8 cellular contexts compared by ENCODE assay signal in genomic region chr16:3157229-3158013, GRCh38. TPM values are rescaled to one million over a fixed set of nuclear protein-coding genes. Genes with fewer than 3 reads are reported as not detected.
DNase-seq lines count a peak whose midpoint lies in the region; ATAC-seq and TF ChIP-seq lines count a peak whose summit lies in the region.

No MANE protein-coding gene starts in this region.

- H3K27ac Mint-ChIP-seq in activated naive CD4-positive, alpha-beta T cell treated with anti-CD3 and anti-CD28 coated beads, Interleukin-2, amount 50 U/mL, for 24 hours = peak overlapping the region; percentile 25
- peak overlapping the region; percentile 66 for H3K27ac Mint-ChIP-seq in glutamatergic neuron (ENCODE audit: unreplicated experiment)

- no peaks in the 10 kb centered on the region for H3K27me3 Mint-ChIP-seq in activated naive CD4-positive, alpha-beta T cell treated with anti-CD3 and anti-CD28 coated beads, Interleukin-2, amount 50 U/mL, for 24 hours
- H3K27me3 Mint-ChIP-seq in glutamatergic neuron (ENCODE audit: unreplicated experiment) = peaks cover 37% of the 10 kb centered on the region

- DNase-seq in D341Med (ENCODE audit: low spot score) (peak; percentile 55), LHCN-M2 (ENCODE audit: low read depth) (peak; percentile 95), RWPE1 (ENCODE audit: low spot score) (peak; percentile 71), glutamatergic neuron (peak; percentile 74), ovary (peak; percentile 70 to 86 (median 82)), HuH-7 (ENCODE audit: low spot score) (no peak)

- 0 to 1% (median 1%) methylated on average over 52 to 58 of the region's 58 CpGs for WGBS in ovary, 3 donors

- peaks cover 27% of the 10 kb centered on the region for H3K4me1 Mint-ChIP-seq in activated naive CD4-positive, alpha-beta T cell treated with anti-CD3 and anti-CD28 coated beads, Interleukin-2, amount 50 U/mL, for 24 hours
- H3K4me1 Mint-ChIP-seq in glutamatergic neuron (ENCODE audit: low read depth, unreplicated experiment) = peaks cover 5% of the 10 kb centered on the region

- no peak for TF ChIP-seq EP300 in ovary (IDR thresholded peaks at IDR 0.05)

- peak overlapping the region; percentile 79 for H3K4me3 Mint-ChIP-seq in activated naive CD4-positive, alpha-beta T cell treated with anti-CD3 and anti-CD28 coated beads, Interleukin-2, amount 50 U/mL, for 24 hours
- peak overlapping the region; percentile 87 for H3K4me3 Mint-ChIP-seq in glutamatergic neuron (ENCODE audit: unreplicated experiment)

- TF ChIP-seq POLR2A in ovary (IDR thresholded peaks at IDR 0.05) = no peak

- intact Hi-C loops in ovary (cut with DNase I) = no loop called here

- no peaks in the 10 kb centered on the region for H3K9me3 Mint-ChIP-seq in activated naive CD4-positive, alpha-beta T cell treated with anti-CD3 and anti-CD28 coated beads, Interleukin-2, amount 50 U/mL, for 24 hours
- H3K9me3 Mint-ChIP-seq in glutamatergic neuron (ENCODE audit: unreplicated experiment) = peaks cover 28% of the 10 kb centered on the region

- no peaks in the 10 kb centered on the region for H3K36me3 Mint-ChIP-seq in activated naive CD4-positive, alpha-beta T cell treated with anti-CD3 and anti-CD28 coated beads, Interleukin-2, amount 50 U/mL, for 24 hours
- no peaks in the 10 kb centered on the region for H3K36me3 Mint-ChIP-seq in glutamatergic neuron (ENCODE audit: unreplicated experiment)

- peaks cover 8% of the 10 kb centered on the region for H3K4me1 ChIP-seq in ovary (ENCODE audit: insufficient read depth)

- peak overlapping the region; percentile 94 for H3K4me3 ChIP-seq in ovary

- CTCF ChIA-PET in RWPE1 (lab: Yijun Ruan, JAX) = interaction anchor here (1.2 kb wide), 1 partner anchor 28 kb away, joined by 4 read pairs; no protein-coding TSS in a partner anchor

- TF ChIP-seq CTCF in RWPE1 (conservative IDR thresholded peaks at IDR 0.05; ENCODE audit: low read depth) (no peak), glutamatergic neuron (IDR thresholded peaks at IDR 0.05; ENCODE audit: partially characterized antibody, unreplicated experiment) (no peak), ovary (IDR thresholded peaks at IDR 0.05) (no peak)

- no peaks in the 10 kb centered on the region for H3K36me3 ChIP-seq in ovary

- H3K27me3 ChIP-seq in ovary = no peaks in the 10 kb centered on the region

- H3K9me3 ChIP-seq in ovary = no peaks in the 10 kb centered on the region

- no peak for ATAC-seq in HG02678 (IDR thresholded peaks at IDR 0.05; ENCODE audit: unreplicated experiment)

- H3K27ac ChIP-seq in RWPE1 (peak overlapping the region; percentile 85), ovary (peak overlapping the region; percentile 78 to 87)

- POLR2A ChIA-PET in RWPE1 (lab: Yijun Ruan, JAX; ENCODE audit: low non-redundant PET) = no interaction called here

RNA-seq across cellular contexts. Expression of gene ZNF213, which starts 22.6 kb away (rescaled TPM):
- total RNA-seq in LHCN-M2 (2014; rRNA removed) (4.6 and 4.7 TPM in 2 replicates), glutamatergic neuron (ENCODE audit: unreplicated experiment) (18.7 TPM), ovary (10 to 100 TPM in 5 of 7 donors, 1 to 10 TPM in 2; 4.7 to 18.9 (median 12.2) TPM)
- polyA plus RNA-seq in LHCN-M2 (2012) = 7.4 TPM
- polyA plus RNA-seq in ovary = 10 to 100 TPM in 1 of 2 donors, under 1 TPM in 1; 0.95 to 10.7 TPM

RNA-seq across cellular contexts. Expression of gene OR1F1, which starts 30.6 kb away (rescaled TPM):
- total RNA-seq in LHCN-M2 (2014; rRNA removed) (not detected in 2 replicates), glutamatergic neuron (ENCODE audit: unreplicated experiment) (not detected), ovary (not detected)
- polyA plus RNA-seq in LHCN-M2 (2012) = not detected
- polyA plus RNA-seq in ovary = not detected

RNA-seq across cellular contexts. Expression of gene ZNF205, which starts 45.0 kb away (rescaled TPM):
- total RNA-seq in LHCN-M2 (2014; rRNA removed) (17.0 and 19.2 TPM in 2 replicates), glutamatergic neuron (ENCODE audit: unreplicated experiment) (31.6 TPM), ovary (10 to 100 TPM; 10.7 to 16.3 (median 15.6) TPM)
- 7.7 TPM for polyA plus RNA-seq in LHCN-M2 (2012)
- 10 to 100 TPM in 1 of 2 donors, 1 to 10 TPM in 1; 3.0 to 22.1 TPM for polyA plus RNA-seq in ovary

RNA-seq across cellular contexts. Expression of gene ZSCAN10, which starts 58.3 kb away (rescaled TPM):
- total RNA-seq in LHCN-M2 (2014; rRNA removed) (not detected in 2 replicates), glutamatergic neuron (ENCODE audit: unreplicated experiment) (0.74 TPM), ovary (under 1 TPM in 2 of 7 donors, not detected in 5; 0.47 to 0.69 TPM)
- polyA plus RNA-seq in LHCN-M2 (2012) = not detected
- polyA plus RNA-seq in ovary = under 1 TPM in 1 of 2 donors, not detected in 1; 0.06 TPM
